Comparison of ENCODE assay signal across 11 cellular contexts in the genomic region with DNA sequence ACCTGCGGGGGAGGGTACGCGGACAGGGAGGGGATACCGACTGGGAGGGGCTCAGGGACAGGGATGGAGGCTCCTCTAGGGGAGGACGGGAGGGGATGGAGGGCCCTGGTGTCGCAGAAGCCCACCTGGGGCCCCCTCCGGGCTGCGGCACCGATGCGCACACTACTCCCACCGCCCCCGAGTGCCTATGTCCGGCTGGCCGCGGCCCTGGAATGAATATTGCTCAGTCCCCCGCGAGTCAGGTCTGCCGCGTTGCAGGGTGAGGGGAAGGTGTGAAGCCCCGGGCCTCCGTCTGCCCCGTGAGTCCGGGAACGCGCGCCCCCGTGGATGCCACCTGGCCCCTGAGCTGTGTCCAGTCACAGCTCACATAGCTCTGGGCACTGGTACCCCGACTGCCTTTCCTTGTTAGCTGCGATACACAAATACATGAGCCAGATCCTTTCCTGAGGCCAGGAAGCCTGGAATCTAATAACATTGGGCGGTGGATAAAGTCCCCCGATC. TPM values are rescaled to one million over a fixed set of nuclear protein-coding genes. Genes with fewer than 3 reads are reported as not detected.
DNase-seq lines count a peak whose midpoint lies in the region; ATAC-seq and TF ChIP-seq lines count a peak whose summit lies in the region.
"Had no signal": no experiment of that assay in that cellular context is flagged by ENCODE, and none has a peak within 500 bp of the region (broad histone marks: within the 10 kb centered on the region; RNA-seq: fewer than 3 reads in every experiment).

No MANE protein-coding gene starts in this region.

- DNase-seq in T-cell (no peak), esophagus muscularis mucosa (ENCODE audit: extremely low spot score) (no peak), psoas muscle (no peak), erythroblast (lab: John Stamatoyannopoulos, UW) (no peak), OCI-LY7 (ENCODE audit: low spot score) (no peak)
- DNase-seq: activated CD4-positive, alpha-beta T cell treated with anti-CD3 and anti-CD28 coated beads, Interleukin-2, amount 50 U/mL, for 1 hour; effector CD8-positive, alpha-beta T cell had no signal

- H3K9me3 ChIP-seq in ES-I3 (ENCODE audit: control insufficient read depth, insufficient read depth, low read length) (no peaks in the 10 kb centered on the region), esophagus muscularis mucosa (no peaks in the 10 kb centered on the region), psoas muscle (no peaks in the 10 kb centered on the region), OCI-LY7 (ENCODE audit: low read length) (no peaks in the 10 kb centered on the region)

- H3K27ac ChIP-seq in esophagus muscularis mucosa (replicated peaks in 1 of 4) (no peak overlapping the region), psoas muscle (no peak overlapping the region), OCI-LY7 (ENCODE audit: low read depth, low read length, poor library complexity, severe bottlenecking) (no peak overlapping the region)

- no peaks in the 10 kb centered on the region for H3K79me2 ChIP-seq in OCI-LY7 (ENCODE audit: insufficient read depth, low read depth, low read length)

- H3K27me3 Mint-ChIP-seq in T-cell: peaks cover 57 to 70% of the 10 kb centered on the region in 2 donors

- no peaks in the 10 kb centered on the region for H3K9me3 Mint-ChIP-seq in T-cell
- H3K9me3 Mint-ChIP-seq: natural killer cell treated with Interleukin-12 subunit alpha and Interleukin-12 subunit beta and Interleukin-15 and Interleukin-18, amount 100 ng/mL, for 72 hours had no signal

- WGBS in esophagus muscularis mucosa: 6% methylated on average over 11 of the region's 31 CpGs
- 1 to 6% (median 5%) methylated on average over 26 to 31 of the region's 31 CpGs for WGBS in psoas muscle, 3 donors

- H4K20me1 ChIP-seq in OCI-LY7 (ENCODE audit: insufficient read depth, low read length): no peaks in the 10 kb centered on the region

- no peak overlapping the region for H2AFZ ChIP-seq in OCI-LY7 (ENCODE audit: low read length)

- no peak overlapping the region for H3K27ac Mint-ChIP-seq in T-cell
- H3K27ac Mint-ChIP-seq: natural killer cell treated with Interleukin-12 subunit alpha and Interleukin-12 subunit beta and Interleukin-15 and Interleukin-18, amount 100 ng/mL, for 72 hours had no signal

- ATAC-seq in T-cell (replicated peaks in 1 of 4) (no peak), psoas muscle (peak in 3 of 4 donors; percentile 11 to 21 (median 19)), HG03039 (IDR thresholded peaks at IDR 0.05; ENCODE audit: unreplicated experiment) (no peak), HG03442 (IDR thresholded peaks at IDR 0.05; ENCODE audit: unreplicated experiment) (no peak)

- intact Hi-C loops in esophagus muscularis mucosa (cut with DNase I) (no loop called here), psoas muscle (cut with DNase I) (loop anchor here in 1 of 2 donors (5.0 kb wide), 1 partner anchor 51 kb away; no protein-coding TSS in a partner anchor), OCI-LY7 (cut with micrococcal nuclease; ENCODE audit: unreplicated experiment) (no loop called here)

- POLR2A ChIA-PET in T-cell (lab: Charles Lee) (no interaction called here), OCI-LY7 (lab: Charles Lee) (no interaction called here)

- peak overlapping the region; percentile 57; the same call in 1 of the 2 replicates for H3K9ac ChIP-seq in ES-I3 (ENCODE audit: low read depth, low read length)

- H3K4me1 Mint-ChIP-seq in T-cell: peaks cover 14 to 37% (median 33%) of the 10 kb centered on the region in 3 donors

- peaks cover 0 to 83% (median 20%) of the 10 kb centered on the region in 4 donors for H3K27me3 ChIP-seq in esophagus muscularis mucosa
- H3K27me3 ChIP-seq in psoas muscle (ENCODE audit: insufficient read depth in 3 of 3, low read length in 2 of 3): peaks cover 7 to 60% (median 10%) of the 10 kb centered on the region in 3 donors

- no peaks in the 10 kb centered on the region for H3K36me3 Mint-ChIP-seq in T-cell
- H3K36me3 Mint-ChIP-seq: natural killer cell treated with Interleukin-12 subunit alpha and Interleukin-12 subunit beta and Interleukin-15 and Interleukin-18, amount 100 ng/mL, for 72 hours had no signal

- no peak for TF ChIP-seq EP300 in esophagus muscularis mucosa (IDR thresholded peaks at IDR 0.05)

- peak overlapping the region; percentile 19 to 25 (median 25) for H3K4me3 ChIP-seq in esophagus muscularis mucosa
- peak overlapping the region; percentile 28 for H3K4me3 ChIP-seq in psoas muscle
- H3K4me3 ChIP-seq in OCI-LY7 (ENCODE audit: low read depth, low read length, poor library complexity, severe bottlenecking): no peak overlapping the region

- CTCF ChIA-PET in T-cell (lab: Charles Lee): interaction anchor here in 1 of 2 donors (0.6 kb wide), 1 partner anchor 335 kb away, joined by 3 read pairs; no protein-coding TSS in a partner anchor
- CTCF ChIA-PET in OCI-LY7 (lab: Charles Lee; ENCODE audit: unreplicated experiment): no interaction called here

- TF ChIP-seq CTCF in esophagus muscularis mucosa (IDR thresholded peaks at IDR 0.05) (no peak), psoas muscle (IDR thresholded peaks at IDR 0.05) (no peak), OCI-LY7 (conservative IDR thresholded peaks at IDR 0.05; ENCODE audit: low read length) (no peak)

- no peak overlapping the region for H3K4me2 ChIP-seq in OCI-LY7 (ENCODE audit: low read length)

- H3K36me3 ChIP-seq in ES-I3 (ENCODE audit: insufficient read depth, low read length) (no peaks in the 10 kb centered on the region), esophagus muscularis mucosa (no peaks in the 10 kb centered on the region), psoas muscle (ENCODE audit: insufficient read depth in 1 of 2, low read depth in 1 of 2) (no peaks in the 10 kb centered on the region), OCI-LY7 (ENCODE audit: insufficient read depth, low read length) (no peaks in the 10 kb centered on the region)

- H3K4me1 ChIP-seq in ES-I3 (ENCODE audit: insufficient read depth, low read length): peaks cover 3% of the 10 kb centered on the region; the same call in 1 of the 2 replicates
- H3K4me1 ChIP-seq in esophagus muscularis mucosa: peaks cover 0 to 14% (median 10%) of the 10 kb centered on the region in 4 donors
- H3K4me1 ChIP-seq in psoas muscle: peaks cover 10% of the 10 kb centered on the region
- H3K4me1 ChIP-seq in OCI-LY7 (ENCODE audit: insufficient read depth, low read length, poor library complexity, severe bottlenecking): no peaks in the 10 kb centered on the region

- no peak for TF ChIP-seq POLR2A in esophagus muscularis mucosa (IDR thresholded peaks at IDR 0.05; ENCODE audit: low read depth)
- TF ChIP-seq POLR2A in erythroblast (IDR thresholded peaks at IDR 0.05; ENCODE audit: low read length): no peak

- H3K4me3 Mint-ChIP-seq in T-cell: peak overlapping the region in 2 of 3 donors; percentile 11 to 68
- H3K4me3 Mint-ChIP-seq: natural killer cell treated with Interleukin-12 subunit alpha and Interleukin-12 subunit beta and Interleukin-15 and Interleukin-18, amount 100 ng/mL, for 72 hours had no signal

- no peaks in the 10 kb centered on the region for H3K9me2 ChIP-seq in OCI-LY7 (ENCODE audit: insufficient read depth, low read length)

- no TSS peak for BruUV-seq in OCI-LY7 (replicated peaks; lab: Mats Ljungman, UMichigan)

RNA-seq across cellular contexts. Expression of a gene that starts 44.5 kb away (rescaled TPM):
- total RNA-seq in T-cell: 1 to 10 TPM in 3 of 5 donors, not detected in 2; 1.1 to 1.9 (median 1.4) TPM
- total RNA-seq in esophagus muscularis mucosa: 1 to 10 TPM in 1 of 4 donors, under 1 TPM in 1, not detected in 2; 0.99 to 1.4 TPM
- under 1 TPM in 1 of 4 donors, not detected in 3; 0.30 TPM for total RNA-seq in psoas muscle
- polyA plus RNA-seq in psoas muscle: under 1 TPM in 1 of 3 donors, not detected in 2; 0.05 TPM
- total RNA-seq in OCI-LY7 (2014; rRNA removed; shearing (Covaris generic)): not detected in 2 replicates
- total RNA-seq in OCI-LY7 (2022): not detected in 2 replicates

Comparison
In these comparisons a context has a peak if more than half of its experiments do, and no peak if none do; other contexts are left out.
1. ATAC-seq: peak in psoas muscle (3 of 4); none in T-cell (0 of 4), HG03039 (single experiment) and HG03442 (single experiment).